8 cellular contexts compared by ENCODE assay signal in genomic region chr17:57953703-57954420, GRCh38. TPM values are rescaled to one million over a fixed set of nuclear protein-coding genes. Genes with fewer than 3 reads are reported as not detected.
DNase-seq lines count a peak whose midpoint lies in the region; ATAC-seq and TF ChIP-seq lines count a peak whose summit lies in the region.

No MANE protein-coding gene starts in this region.

- BruUV-seq in Caco-2 (replicated peaks; lab: Mats Ljungman, UMichigan): TSS peak; percentile 56

- CTCF ChIA-PET in Caco-2 (lab: Charles Lee): interaction anchor here (0.7 to 2.7 kb wide), 7 partner anchors 10 to 92 kb away, joined by 3 to 10 read pairs (median 3); no protein-coding TSS in a partner anchor

- H3K4me1 ChIP-seq in Caco-2 (peaks cover 58% of the 10 kb centered on the region), prostate gland (replicated peaks) (peaks cover 5% of the 10 kb centered on the region), testis (peaks cover 9% of the 10 kb centered on the region)

- TF ChIP-seq POLR2A in prostate gland (IDR thresholded peaks at IDR 0.05) (no peak), testis (IDR thresholded peaks at IDR 0.05) (no peak)

- H3K27me3 ChIP-seq in Caco-2 (replicated peaks; ENCODE audit: control insufficient read depth, insufficient read depth, low read length) (no peaks in the 10 kb centered on the region), prostate gland (replicated peaks; ENCODE audit: insufficient read depth) (no peaks in the 10 kb centered on the region), testis (no peaks in the 10 kb centered on the region)

- H3K4me1 Mint-ChIP-seq in Caco-2 (ENCODE audit: low read depth, unreplicated experiment): peaks cover 41% of the 10 kb centered on the region

- H3K4me3 ChIP-seq in Caco-2 (ENCODE audit: low read depth, low read length): peak overlapping the region; percentile 69
- H3K4me3 ChIP-seq in WI38 (ENCODE audit: low read depth, low read length): peak overlapping the region; percentile 75
- H3K4me3 ChIP-seq in fibroblast of villous mesenchyme (ENCODE audit: low read depth, low read length): peak overlapping the region; percentile 62
- H3K4me3 ChIP-seq in prostate gland: peak overlapping the region; percentile 93 to 94
- peak overlapping the region in 1 of 2 donors; percentile 71 for H3K4me3 ChIP-seq in testis

- no peaks in the 10 kb centered on the region for H3K9me3 Mint-ChIP-seq in Caco-2 (ENCODE audit: unreplicated experiment)

- peaks cover 10% of the 10 kb centered on the region for H3K36me3 Mint-ChIP-seq in Caco-2 (ENCODE audit: insufficient read depth, unreplicated experiment)

- H3K9me3 ChIP-seq in Caco-2: no peaks in the 10 kb centered on the region
- H3K9me3 ChIP-seq in prostate gland: no peaks in the 10 kb centered on the region
- no peaks in the 10 kb centered on the region for H3K9me3 ChIP-seq in testis

- intact Hi-C loops in Caco-2 (cut with micrococcal nuclease; ENCODE audit: unreplicated experiment) (loop anchor here (1.0 to 2.0 kb wide), 4 partner anchors 8 to 61 kb away; partner anchors contain the start of gene VEZF1), prostate gland (cut with DNase I) (loop anchor here (2.0 to 5.0 kb wide), 3 partner anchors 42 to 82 kb away; no protein-coding TSS in a partner anchor), testis (cut with DNase I; ENCODE audit: low total_unique reads) (loop anchor here (10.0 kb wide), 1 partner anchor 59 kb away; no protein-coding TSS in a partner anchor)

- peak overlapping the region; percentile 72 for H3K4me3 Mint-ChIP-seq in Caco-2 (ENCODE audit: unreplicated experiment)

- H3K27ac ChIP-seq in prostate gland (peak overlapping the region; percentile 96 to 97), testis (peak overlapping the region in 1 of 2 donors; percentile 87)

- DNase-seq in Caco-2 (no peak), fibroblast of villous mesenchyme (ENCODE audit: low read depth) (no peak), prostate gland (ENCODE audit: low spot score) (no peak), testis (no peak), NCI-H345 treated with DMSO at 0.1 percent for 48 hours (lab: John Stamatoyannopoulos, UW; ENCODE audit: unreplicated experiment) (no peak)

- WGBS in prostate gland: 36% methylated on average over 14 of the region's 14 CpGs
- 59 to 64% methylated on average over 14 of the region's 14 CpGs for WGBS in testis, 2 donors

- ATAC-seq in HG02840 (IDR thresholded peaks at IDR 0.05; ENCODE audit: low FRiP score, unreplicated experiment) (no peak), GM19035 (IDR thresholded peaks at IDR 0.05; ENCODE audit: unreplicated experiment) (no peak)

- H3K27ac Mint-ChIP-seq in Caco-2 (ENCODE audit: unreplicated experiment): peak overlapping the region; percentile 53

- H3K27me3 Mint-ChIP-seq in Caco-2 (ENCODE audit: insufficient read depth, unreplicated experiment): no peaks in the 10 kb centered on the region

- no peak for TF ChIP-seq CTCF in Caco-2 (IDR thresholded peaks at IDR 0.05; ENCODE audit: insufficient read depth in 1 of 2, low read depth in 1 of 2, low read length in 1 of 2, severe bottlenecking in 1 of 2, unreplicated experiment in 1 of 2)
- TF ChIP-seq CTCF in WI38 (IDR thresholded peaks at IDR 0.05; ENCODE audit: low read depth, low read length): no peak
- TF ChIP-seq CTCF in fibroblast of villous mesenchyme (IDR thresholded peaks at IDR 0.05; ENCODE audit: insufficient read depth, low read depth, low read length): no peak
- no peak for TF ChIP-seq CTCF in prostate gland (IDR thresholded peaks at IDR 0.05)
- no peak for TF ChIP-seq CTCF in testis (IDR thresholded peaks at IDR 0.05)

- H3K36me3 ChIP-seq in Caco-2 (ENCODE audit: control insufficient read depth, insufficient read depth, low read length) (no peaks in the 10 kb centered on the region), prostate gland (no peaks in the 10 kb centered on the region), testis (ENCODE audit: low read depth, missing control alignments) (no peaks in the 10 kb centered on the region)

- POLR2A ChIA-PET in Caco-2 (lab: Charles Lee): interaction anchor here (0.6 to 1.7 kb wide), 4 partner anchors 44 to 103 kb away, joined by 3 to 9 read pairs (median 6); partner anchors contain the start of gene SRSF1

RNA-seq across cellular contexts. Expression of gene CUEDC1, which starts 1.4 kb away (rescaled TPM):
- total RNA-seq in Caco-2 (2022) (27.5 TPM in 2 replicates), fibroblast of villous mesenchyme (21.6 and 22.9 TPM in 2 replicates), prostate gland (10 to 100 TPM; 33.0 to 44.9 TPM), testis (1 to 10 TPM; 6.5 to 8.6 TPM)
- 13.3 TPM for polyA plus RNA-seq in testis (ENCODE audit: insufficient read depth, low read depth, low replicate concordance)

RNA-seq across cellular contexts. Expression of gene VEZF1, which starts 34.2 kb away (rescaled TPM):
- total RNA-seq in Caco-2 (2022) (52.1 and 54.9 TPM in 2 replicates), fibroblast of villous mesenchyme (40.3 and 51.8 TPM in 2 replicates), prostate gland (10 to 100 TPM; 84.9 to 91.1 TPM), testis (10 to 100 TPM; 58.6 TPM)
- 54.8 TPM for polyA plus RNA-seq in testis (ENCODE audit: insufficient read depth, low read depth, low replicate concordance)

RNA-seq across cellular contexts. Expression of gene SRSF1, which starts 53.2 kb away (rescaled TPM):
- 308 and 325 TPM in 2 replicates for total RNA-seq in Caco-2 (2022)
- total RNA-seq in fibroblast of villous mesenchyme: 330 and 434 TPM in 2 replicates
- 100 to 1,000 TPM; 136 to 151 TPM for total RNA-seq in prostate gland
- total RNA-seq in testis: 100 to 1,000 TPM; 150 to 159 TPM
- polyA plus RNA-seq in testis (ENCODE audit: insufficient read depth, low read depth, low replicate concordance): 128 TPM
